15 cellular contexts compared by ENCODE assay signal in the genomic region with DNA sequence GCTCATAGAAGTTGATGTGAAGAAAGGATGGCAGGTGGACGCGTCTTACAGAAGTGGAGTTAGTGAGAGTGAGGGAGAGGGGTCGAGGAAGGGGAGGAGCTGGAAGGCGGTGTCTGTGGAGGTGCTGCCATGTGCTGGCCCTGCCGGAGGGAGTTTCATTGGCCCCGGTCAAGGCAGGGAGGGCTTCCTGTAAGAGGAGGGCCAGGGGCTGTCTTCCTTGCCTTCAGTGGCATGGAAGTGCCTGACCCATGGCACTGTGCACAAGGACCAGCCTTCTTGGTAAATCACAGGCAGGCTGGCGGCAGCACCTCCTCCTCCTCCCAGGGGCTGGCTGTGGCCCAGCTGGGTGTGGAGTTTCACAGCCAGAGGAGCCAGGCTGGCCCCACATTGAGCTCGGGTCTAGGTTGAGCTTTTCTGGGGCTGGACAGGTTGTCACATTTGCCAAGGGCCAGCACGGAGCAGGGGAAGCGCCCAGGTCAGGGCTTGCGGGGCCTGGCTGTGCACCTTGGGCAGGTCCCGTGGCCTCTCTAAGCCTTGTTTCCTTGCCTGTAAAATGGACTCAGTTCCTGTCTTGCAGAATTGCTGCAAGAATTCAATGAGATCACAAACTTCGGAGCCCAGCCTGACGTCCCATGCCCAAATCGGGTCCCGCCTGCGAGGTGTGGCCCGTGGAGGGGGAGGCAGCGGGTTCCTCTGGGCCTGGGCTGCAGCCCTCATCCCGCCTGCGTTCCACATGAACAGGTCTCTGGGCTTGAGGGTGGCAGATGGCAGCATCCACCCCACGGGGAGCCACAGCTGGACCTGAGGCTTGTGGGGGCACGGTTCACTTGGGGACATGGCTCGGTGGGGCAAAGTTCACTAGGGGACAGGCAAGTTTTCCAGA. TPM values are rescaled to one million over a fixed set of nuclear protein-coding genes. Genes with fewer than 3 reads are reported as not detected.
DNase-seq lines count a peak whose midpoint lies in the region; ATAC-seq, FAIRE-seq and TF ChIP-seq lines count a peak whose summit lies in the region.
"Had no signal": no experiment of that assay in that cellular context is flagged by ENCODE, and none has a peak within 500 bp of the region (broad histone marks: within the 10 kb centered on the region; RNA-seq: fewer than 3 reads in every experiment).

No MANE protein-coding gene starts in this region.

- peak overlapping the region in 1 of 3 experiments; percentile 35; a peak in 2 of 7 replicates for H3K27ac Mint-ChIP-seq in H9

- no peak overlapping the region for H3K14ac ChIP-seq in H9 (ENCODE audit: insufficient read depth, low read length)

- no peak for TF ChIP-seq RAD21 in K562 (CRISPR knock-in tag; conservative IDR thresholded peaks at IDR 0.05 in 1 of 2, IDR thresholded peaks at IDR 0.05 in 1 of 2)

- H3K4me3 ChIP-seq in K562 (no peak overlapping the region), stomach (no peak overlapping the region), OCI-LY7 (ENCODE audit: low read depth, low read length, poor library complexity, severe bottlenecking) (no peak overlapping the region)
- H3K4me3 ChIP-seq: SK-N-MC had no signal

- in situ Hi-C loops in K562 (cut with MboI) = no loop called here

- no peak overlapping the region for H3K4ac ChIP-seq in H9 (ENCODE audit: low read depth, low read length)

- DNase-seq in M059J (ENCODE audit: low read depth) = peak; percentile 47
- no peak for DNase-seq in K562 (ENCODE audit: extremely low read depth in 1 of 4, low spot score in 3 of 4)
- DNase-seq in iPS-NIHi11 (ENCODE audit: low spot score) = peak; percentile 52
- DNase-seq in stomach = peak; percentile 77
- no peak for DNase-seq in dermis blood vessel endothelial cell
- no peak for DNase-seq in OCI-LY7 (ENCODE audit: low spot score)
- DNase-seq in H9 = no peak
- no peak for DNase-seq in GOT3 (lab: John Stamatoyannopoulos, UW)
- DNase-seq: activated T-cell treated with anti-CD3 and anti-CD28 coated beads, Interleukin-2, amount 50 U/mL, for 1 hour; NCI-H526 treated with DMSO at 0.1 percent for 48 hours; stimulated activated CD4-positive, alpha-beta T cell treated with anti-CD3 and anti-CD28 coated beads, Interleukin-2, amount 100 ng/mL, for 24 hours; stimulated activated naive CD4-positive, alpha-beta T cell had no signal

- H3K4me1 ChIP-seq in K562 (replicated peaks in 1 of 2; ENCODE audit: control insufficient read depth in 2 of 2, insufficient read depth in 2 of 2, low read length in 2 of 2) = peaks cover 0 to 31% of the 10 kb centered on the region in 2 experiments; a peak in 2 of 5 replicates
- H3K4me1 ChIP-seq in stomach = peaks cover 33 to 86% (median 69%) of the 10 kb centered on the region in 4 donors
- no peaks in the 10 kb centered on the region for H3K4me1 ChIP-seq in OCI-LY7 (ENCODE audit: insufficient read depth, low read length, poor library complexity, severe bottlenecking)
- no peaks in the 10 kb centered on the region for H3K4me1 ChIP-seq in H9 (ENCODE audit: insufficient read depth, low read length)

- H4K20me1 ChIP-seq in K562 (replicated peaks; ENCODE audit: control insufficient read depth, insufficient read depth, low read length) = no peaks in the 10 kb centered on the region
- H4K20me1 ChIP-seq in OCI-LY7 (ENCODE audit: insufficient read depth, low read length) = no peaks in the 10 kb centered on the region
- H4K20me1 ChIP-seq in H9 (ENCODE audit: control insufficient read depth, insufficient read depth, insufficient read length) = no peaks in the 10 kb centered on the region

- no peaks in the 10 kb centered on the region for H3K9me3 Mint-ChIP-seq in H9
- H3K9me3 Mint-ChIP-seq: neural crest cell had no signal

- H2AFZ ChIP-seq in K562 (ENCODE audit: low read depth, low read length) (no peak overlapping the region), OCI-LY7 (ENCODE audit: low read length) (no peak overlapping the region), H9 (ENCODE audit: low read length) (no peak overlapping the region)

- no peaks in the 10 kb centered on the region for H3K79me1 ChIP-seq in H9 (ENCODE audit: insufficient read depth, low read depth, low read length, poor library complexity, severe bottlenecking)

- H3K23me2 ChIP-seq in H9 (ENCODE audit: insufficient read length, low read depth, low read length, poor library complexity, severe bottlenecking) = no peaks in the 10 kb centered on the region

- no peak for TF ChIP-seq EP300 in K562 (IDR thresholded peaks at IDR 0.05; ENCODE audit: low read length)
- TF ChIP-seq EP300 in stomach (IDR thresholded peaks at IDR 0.05) = no peak

- POLR2A ChIA-PET in K562 (lab: Yijun Ruan, JAX) (interaction anchor here (0.7 kb wide), 1 partner anchor 14 kb away, joined by 3 read pairs; no protein-coding TSS in a partner anchor), OCI-LY7 (lab: Charles Lee) (no interaction called here)

- peaks cover 0 to 52% of the 10 kb centered on the region in 2 experiments for H3K27me3 ChIP-seq in K562 (ENCODE audit: control insufficient read depth in 2 of 2, insufficient read depth in 2 of 2, low read length in 2 of 2)
- H3K27me3 ChIP-seq in stomach = no peaks in the 10 kb centered on the region
- no peaks in the 10 kb centered on the region; the same call in 1 of the 2 replicates for H3K27me3 ChIP-seq in H9 (ENCODE audit: insufficient read depth, low read length)

- H3T11ph ChIP-seq in H9 (ENCODE audit: low read length) = no peak overlapping the region

- FAIRE-seq in K562 (lab: Jason Lieb, UNC) = no peak
- FAIRE-seq: astrocyte had no signal

- no TSS peak for BruUV-seq in K562 (replicated peaks; lab: Mats Ljungman, UMichigan)
- no TSS peak for BruUV-seq in OCI-LY7 (replicated peaks; lab: Mats Ljungman, UMichigan)

- no peak overlapping the region for H3K18ac ChIP-seq in H9 (ENCODE audit: insufficient read length, low read depth, low read length)

- H3K9me2 ChIP-seq in OCI-LY7 (ENCODE audit: insufficient read depth, low read length) = no peaks in the 10 kb centered on the region

- H2BK15ac ChIP-seq in H9 (ENCODE audit: low read depth, low read length) = no peak overlapping the region

- CTCF ChIA-PET in K562 (lab: Yijun Ruan, JAX; ENCODE audit: low intra/inter-chr PET ratio) = interaction anchor here (2.2 kb wide), 1 partner anchor 127 kb away, joined by 10 read pairs; no protein-coding TSS in a partner anchor
- CTCF ChIA-PET in OCI-LY7 (lab: Charles Lee; ENCODE audit: unreplicated experiment) = no interaction called here

- no peak overlapping the region for H4K8ac ChIP-seq in H9 (replicated peaks; ENCODE audit: insufficient read length, low read depth, low read length)

- no peak overlapping the region for H2BK120ac ChIP-seq in H9 (ENCODE audit: low read depth, low read length, poor library complexity, severe bottlenecking)

- H2AK5ac ChIP-seq in H9 (ENCODE audit: insufficient read length, low read length) = no peak overlapping the region

- WGBS in K562 (ENCODE audit: insufficient coverage, low coverage, missing lambda C conversion rate) = 10% methylated on average over 24 of the region's 24 CpGs
- 36 to 53% (median 43%) methylated on average over 20 to 24 of the region's 24 CpGs for WGBS in stomach, 5 donors
- no CpG with 5 or more reads among the region's 24 CpGs for WGBS in H9 (ENCODE audit: extremely low coverage, insufficient read length, low lambda C conversion rate)

- TF ChIP-seq CTCF in K562 (IDR thresholded peaks at IDR 0.05 in 2 of 3, conservative IDR thresholded peaks at IDR 0.05 in 1 of 3; ENCODE audit: insufficient read depth in 2 of 3, low read depth in 1 of 3, low read length in 3 of 3) (no peak), stomach (IDR thresholded peaks at IDR 0.05) (no peak), OCI-LY7 (conservative IDR thresholded peaks at IDR 0.05; ENCODE audit: low read length) (no peak), H9 (conservative IDR thresholded peaks at IDR 0.05) (no peak)

- no peak overlapping the region for H4K91ac ChIP-seq in H9 (ENCODE audit: insufficient read length, low read depth, low read length)

- no peak overlapping the region for H2BK5ac ChIP-seq in H9 (ENCODE audit: insufficient read length, low read length)

- H3K9me1 ChIP-seq in K562 (ENCODE audit: control insufficient read depth, insufficient read depth, low read length) = no peaks in the 10 kb centered on the region

- peaks cover 10% of the 10 kb centered on the region for H3K27me3 Mint-ChIP-seq in H9 (ENCODE audit: low read depth)

- H3K9me3 ChIP-seq in K562 (replicated peaks; ENCODE audit: control insufficient read depth, insufficient read depth, low read depth, low read length) (no peaks in the 10 kb centered on the region), stomach (no peaks in the 10 kb centered on the region), OCI-LY7 (ENCODE audit: low read length) (no peaks in the 10 kb centered on the region), H9 (ENCODE audit: control insufficient read depth, low read depth, low read length) (no peaks in the 10 kb centered on the region)

- no peak overlapping the region for H3K27ac ChIP-seq in K562 (ENCODE audit: extremely low read depth, low read depth, low read length)
- peak overlapping the region in 1 of 5 donors; percentile 85 for H3K27ac ChIP-seq in stomach
- no peak overlapping the region for H3K27ac ChIP-seq in OCI-LY7 (ENCODE audit: low read depth, low read length, poor library complexity, severe bottlenecking)
- no peak overlapping the region for H3K27ac ChIP-seq in H9 (ENCODE audit: insufficient read length, low read depth, low read length)
- H3K27ac ChIP-seq: SK-N-MC had no signal

- no peak overlapping the region; a peak in 1 of 5 replicates for H3K4me3 Mint-ChIP-seq in H9
- H3K4me3 Mint-ChIP-seq: neural crest cell had no signal

- H2BK12ac ChIP-seq in H9 (ENCODE audit: insufficient read length, low read depth, low read length) = no peak overlapping the region

- no peak for TF ChIP-seq POLR2A in K562 (conservative IDR thresholded peaks at IDR 0.05)
- no peak for TF ChIP-seq POLR2A in stomach (IDR thresholded peaks at IDR 0.05)

- no peak overlapping the region for H4K5ac ChIP-seq in H9 (ENCODE audit: insufficient read length, low read depth, low read length)

- no peak overlapping the region for H3K23ac ChIP-seq in H9 (ENCODE audit: insufficient read length, low read depth, low read length)

- no peaks in the 10 kb centered on the region for H3K79me2 ChIP-seq in K562 (ENCODE audit: control insufficient read depth, insufficient read depth, low read length)
- no peaks in the 10 kb centered on the region for H3K79me2 ChIP-seq in OCI-LY7 (ENCODE audit: insufficient read depth, low read depth, low read length)
- H3K79me2 ChIP-seq in H9 (ENCODE audit: insufficient read depth, low read length) = no peaks in the 10 kb centered on the region

- H3K36me3 ChIP-seq in K562 (ENCODE audit: control insufficient read depth, insufficient read depth, low read length) (no peaks in the 10 kb centered on the region), stomach (no peaks in the 10 kb centered on the region), OCI-LY7 (ENCODE audit: insufficient read depth, low read length) (no peaks in the 10 kb centered on the region)

- no peak overlapping the region for H3K9ac ChIP-seq in K562 (ENCODE audit: insufficient read depth in 1 of 2, low read depth in 2 of 2, low read length in 2 of 2)
- no peak overlapping the region for H3K9ac ChIP-seq in H9 (ENCODE audit: extremely low read depth, insufficient read length, low read length)

- intact Hi-C loops in K562 (cut with micrococcal nuclease) (no loop called here), stomach (cut with DNase I; ENCODE audit: low total_unique reads) (no loop called here), OCI-LY7 (cut with micrococcal nuclease; ENCODE audit: unreplicated experiment) (no loop called here)

- peaks cover 0 to 2% of the 10 kb centered on the region in 2 experiments; a peak in 1 of 4 replicates for H3K4me1 Mint-ChIP-seq in H9

- no peak overlapping the region for H3K56ac ChIP-seq in H9 (ENCODE audit: insufficient read length, low read depth, low read length)

- H2BK20ac ChIP-seq in H9 (ENCODE audit: low read depth, low read length, poor library complexity, severe bottlenecking) = no peak overlapping the region

- H3K4me2 ChIP-seq in K562 (ENCODE audit: insufficient read depth, low read length) = no peak overlapping the region
- no peak overlapping the region for H3K4me2 ChIP-seq in OCI-LY7 (ENCODE audit: low read length)
- H3K4me2 ChIP-seq in H9 (ENCODE audit: insufficient read depth, insufficient read length, low read length) = no peak overlapping the region

- no peaks in the 10 kb centered on the region; a peak in 1 of 7 replicates for H3K36me3 Mint-ChIP-seq in H9 (ENCODE audit: insufficient read depth in 1 of 3, low read depth in 3 of 3)

- no peak for ATAC-seq in K562

RNA-seq across cellular contexts. Expression of gene HTRA3, which starts 7.0 kb away (rescaled TPM):
- total RNA-seq in M059J (2014; rRNA removed; shearing (Covaris generic)) = 0.81 and 3.2 TPM in 2 replicates
- 0.14 TPM in 1 of 2 replicates, not detected in the other for total RNA-seq in K562 (2011; cell fraction: chromatin; rRNA removed; ENCODE audit: low replicate concordance)
- total RNA-seq in K562 (2011; cell fraction: nucleolus; rRNA removed) = 0.17 and 0.53 TPM in 2 replicates
- 0.15 TPM in 1 of 2 replicates, not detected in the other for total RNA-seq in K562 (2011; cell fraction: nucleoplasm; rRNA removed)
- not detected in 2 replicates for total RNA-seq in K562 (2014; rRNA removed)
- total RNA-seq in K562 (2014; rRNA removed; fragmentation: Illumina TruSeq; extraction: Trizol) = not detected in 2 replicates
- total RNA-seq in K562 (2015; rRNA removed; fragmentation: Illumina TruSeq; extraction: Trizol) = not detected in 2 replicates
- total RNA-seq in K562 (2021) = 0.16 TPM in 1 of 2 replicates, not detected in the other
- 0.04 and 0.18 TPM in 2 replicates for polyA plus RNA-seq in K562 (2011; rRNA removed)
- 0.09 and 0.10 TPM in 2 replicates for polyA plus RNA-seq in K562 (2011; cell fraction: cytosol; rRNA removed)
- 0.14 and 0.15 TPM in 2 replicates for polyA plus RNA-seq in K562 (2011; cell fraction: nucleus; rRNA removed)
- 0.20 and 0.42 TPM in 2 replicates for polyA plus RNA-seq in K562 (2012)
- 0.07 TPM in 1 of 2 replicates, not detected in the other for polyA plus RNA-seq in K562 (2014; fragmentation: Illumina TruSeq; extraction: Trizol)
- not detected for polyA plus RNA-seq in K562 (2014; fragmentation: Nextera tagmentation; extraction: Ambion mirVana)
- polyA plus RNA-seq in K562 (2014; rRNA removed) = not detected in 2 replicates
- polyA minus RNA-seq in K562 (2011; rRNA and poly(A)+ RNA removed) = not detected in 2 replicates
- not detected in 2 replicates for polyA minus RNA-seq in K562 (2011; cell fraction: cytosol; rRNA and poly(A)+ RNA removed)
- 0.11 TPM in 1 of 2 replicates, not detected in the other for polyA minus RNA-seq in K562 (2011; cell fraction: nucleus; rRNA and poly(A)+ RNA removed)
- total RNA-seq in stomach = 10 to 100 TPM; 15.6 to 26.8 (median 24.6) TPM
- 1 to 10 TPM; 6.6 to 9.9 (median 7.9) TPM for polyA plus RNA-seq in stomach
- total RNA-seq in dermis blood vessel endothelial cell = 3.0 and 3.6 TPM in 2 replicates
- not detected in 2 replicates for total RNA-seq in OCI-LY7 (2014; rRNA removed; shearing (Covaris generic))
- not detected in 2 replicates for total RNA-seq in OCI-LY7 (2022)
- total RNA-seq in H9 (2021) = 2.9 and 3.0 TPM in 2 replicates

Comparison
In these comparisons a context has a peak if more than half of its experiments do, and no peak if none do; other contexts are left out.
1. DNase-seq: peak in M059J (single experiment), iPS-NIHi11 (single experiment) and stomach (single experiment); none in K562 (0 of 4), dermis blood vessel endothelial cell (single experiment), OCI-LY7 (single experiment), H9 (single experiment) and GOT3 (single experiment).